8 cellular contexts compared by ENCODE assay signal in the genomic region with DNA sequence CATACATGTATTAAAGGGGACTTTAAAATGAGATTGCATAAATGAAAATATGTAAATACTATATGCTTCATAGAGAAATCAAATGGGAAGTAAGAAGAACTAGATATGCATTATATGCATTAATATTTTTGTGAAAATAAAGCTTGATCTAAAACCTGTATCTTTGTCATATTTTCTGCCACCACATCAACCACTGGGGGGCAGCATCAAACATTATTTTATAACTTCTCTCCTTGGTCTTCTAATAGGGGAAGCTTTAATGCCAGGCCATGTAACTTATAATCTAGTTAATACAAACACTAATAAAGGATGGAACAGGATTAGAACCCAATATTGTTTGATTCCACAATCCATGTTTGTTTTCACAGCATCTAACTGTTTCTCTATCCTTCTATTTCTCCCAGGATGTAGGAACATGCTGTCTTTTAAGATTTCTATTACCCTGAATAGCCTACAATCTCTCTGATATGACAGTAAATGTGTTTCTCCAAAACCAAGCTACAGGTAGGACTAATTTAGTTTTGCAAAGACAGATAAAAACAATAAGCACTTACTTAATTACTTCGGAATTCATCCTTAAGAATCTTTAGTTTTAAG. TPM values are rescaled to one million over a fixed set of nuclear protein-coding genes. Genes with fewer than 3 reads are reported as not detected.
DNase-seq lines count a peak whose midpoint lies in the region; ATAC-seq and TF ChIP-seq lines count a peak whose summit lies in the region.

No MANE protein-coding gene starts in this region.

- in situ Hi-C loops in GM13976 (cut with MboI; ENCODE audit: low sequenced_read_pairs, unreplicated experiment): no loop called here

- H3K4me3 ChIP-seq in AG09309 (ENCODE audit: control insufficient read depth, low read depth, low read length) (no peak overlapping the region), LNCaP clone FGC (ENCODE audit: low read depth, low read length) (no peak overlapping the region), fibroblast of pulmonary artery (replicated peaks; ENCODE audit: low read depth, low read length) (no peak overlapping the region)

- TF ChIP-seq CTCF in AG09309 (IDR thresholded peaks at IDR 0.05; ENCODE audit: control insufficient read depth, insufficient read depth, low read depth, low read length, missing control alignments): peak; percentile 49
- peak; percentile 57 for TF ChIP-seq CTCF in GM13976 (IDR thresholded peaks at IDR 0.05; ENCODE audit: borderline replicate concordance, control extremely low read depth, extremely low read depth, insufficient read depth, missing control alignments)
- TF ChIP-seq CTCF in LNCaP clone FGC (IDR thresholded peaks at IDR 0.05; ENCODE audit: control insufficient read depth, extremely low read depth, insufficient read depth): peak; percentile 62
- peak; percentile 68 for TF ChIP-seq CTCF in fibroblast of pulmonary artery (IDR thresholded peaks at IDR 0.05; ENCODE audit: low read length, missing control alignments)
- TF ChIP-seq CTCF in progenitor cell of endocrine pancreas (IDR thresholded peaks at IDR 0.05; ENCODE audit: unreplicated experiment): peak; percentile 74

- H3K9me3 Mint-ChIP-seq in progenitor cell of endocrine pancreas (ENCODE audit: low read depth): no peaks in the 10 kb centered on the region

- H3K27me3 Mint-ChIP-seq in progenitor cell of endocrine pancreas: peaks cover 12% of the 10 kb centered on the region

- DNase-seq in AG09309 (ENCODE audit: low read depth): no peak
- DNase-seq in GM13976 (ENCODE audit: low spot score): peak; percentile 41
- no peak for DNase-seq in LNCaP clone FGC (ENCODE audit: low read depth)
- DNase-seq in activated CD4-positive, alpha-beta T cell treated with anti-CD3 and anti-CD28 coated beads for 4 hours: peak; percentile 3 to 39
- DNase-seq in fibroblast of pulmonary artery (ENCODE audit: low read depth): peak; percentile 64
- no peak for DNase-seq in progenitor cell of endocrine pancreas (ENCODE audit: low spot score, unreplicated experiment)
- DNase-seq in activated effector memory CD4-positive, alpha-beta T cell treated with Interleukin-2 at 50 U/mL for 16 hours: no peak

- H3K27ac Mint-ChIP-seq in progenitor cell of endocrine pancreas: no peak overlapping the region

- no peaks in the 10 kb centered on the region for H3K36me3 Mint-ChIP-seq in progenitor cell of endocrine pancreas (ENCODE audit: insufficient read depth)

- H3K4me3 Mint-ChIP-seq in progenitor cell of endocrine pancreas (ENCODE audit: low read depth): no peak overlapping the region

- H3K4me1 Mint-ChIP-seq in progenitor cell of endocrine pancreas (ENCODE audit: low read depth): no peaks in the 10 kb centered on the region

- no peak for ATAC-seq in GM19023 (IDR thresholded peaks at IDR 0.05; ENCODE audit: unreplicated experiment)

RNA-seq across cellular contexts. Expression of a gene that starts 10.0 kb away (rescaled TPM):
- total RNA-seq in progenitor cell of endocrine pancreas: not detected in 2 replicates

Comparison
In these comparisons a context has a peak if more than half of its experiments do, and no peak if none do; other contexts are left out.
1. DNase-seq: peak in GM13976 (single experiment), activated CD4-positive, alpha-beta T cell treated with anti-CD3 and anti-CD28 coated beads for 4 hours (2 of 2) and fibroblast of pulmonary artery (single experiment); none in AG09309 (single experiment), LNCaP clone FGC (single experiment), progenitor cell of endocrine pancreas (single experiment) and activated effector memory CD4-positive, alpha-beta T cell treated with Interleukin-2 at 50 U/mL for 16 hours (single experiment).
2. Peak in every context shown above with its lines, with median percentiles within 50 percentile points of each other: CTCF ChIP-seq.